Comparison of ENCODE assay signal across 19 cellular contexts in the genomic region with DNA sequence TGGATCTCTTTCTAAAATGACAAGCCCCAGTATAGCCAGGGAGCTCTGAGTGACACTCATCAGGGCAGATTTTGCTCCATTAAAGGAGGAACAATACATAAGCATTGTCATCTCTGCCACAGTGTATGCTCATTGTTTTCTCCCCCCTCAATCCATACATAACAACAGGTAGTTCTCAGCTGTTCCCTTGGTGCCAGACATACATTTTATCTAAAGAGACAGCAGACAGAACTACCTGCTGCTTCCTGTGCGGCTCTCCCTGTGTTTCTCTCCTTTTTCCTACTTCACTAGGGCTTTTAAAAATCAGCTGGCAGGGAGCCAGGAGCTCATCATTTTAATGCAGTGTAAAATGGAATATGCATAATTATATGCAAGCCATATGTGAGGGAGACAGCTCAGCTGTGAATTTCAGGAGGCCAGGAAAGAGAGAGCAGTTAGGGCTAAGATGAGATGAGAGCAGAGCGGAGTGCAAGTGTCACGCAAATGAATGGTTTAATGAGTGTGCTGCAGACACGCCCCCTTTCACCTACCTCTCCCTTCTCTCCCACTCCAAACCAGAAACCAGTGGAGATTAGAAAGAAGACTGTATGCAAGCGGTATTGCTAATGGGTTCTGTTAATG.
DNase-seq lines count a peak whose midpoint lies in the region; ATAC-seq and TF ChIP-seq lines count a peak whose summit lies in the region.
"Had no signal": no experiment of that assay in that cellular context is flagged by ENCODE, and none has a peak within 500 bp of the region (broad histone marks: within the 10 kb centered on the region; RNA-seq: fewer than 3 reads in every experiment).

No MANE protein-coding gene starts in this region.

- H3K4me1 ChIP-seq in HAP-1 (peaks cover 28% of the 10 kb centered on the region), mammary epithelial cell (ENCODE audit: insufficient read depth, low read length) (no peaks in the 10 kb centered on the region), esophagus muscularis mucosa (peaks cover 0 to 9% (median 2%) of the 10 kb centered on the region in 4 donors)
- H3K4me1 ChIP-seq: uterus had no signal

- DNase-seq in HAP-1 (ENCODE audit: low spot score in 2 of 2) (peak; percentile 38 to 54), NCI-H1436 (lab: John Stamatoyannopoulos, UW) (peak; percentile 53), NCI-H524 (lab: John Stamatoyannopoulos, UW) (peak; percentile 85 to 97), middle frontal gyrus (ENCODE audit: extremely low spot score, low spot score) (peak; percentile 33), mammary epithelial cell (no peak), esophagus muscularis mucosa (ENCODE audit: extremely low spot score) (no peak)
- DNase-seq: activated CD4-positive, alpha-beta memory T cell treated with anti-CD3 and anti-CD28 coated beads for 36 hours; activated naive CD4-positive, alpha-beta T cell treated with Interleukin-2 at 50 U/mL for 16 hours; activated T-cell treated with anti-CD3 and anti-CD28 coated beads, Interleukin-2, amount 50 U/mL, for 1 hour; Calu3; effector CD8-positive, alpha-beta T cell; HFFc6; KG1; stimulated activated CD4-positive, alpha-beta T cell treated with anti-CD3 and anti-CD28 coated beads, Interleukin-2, amount 100 ng/mL, for 48 hours; T-cell; uterus had no signal

- WGBS in mammary epithelial cell (ENCODE audit: low coverage, missing lambda C conversion rate): 93% methylated on average over 5 of the region's 5 CpGs
- WGBS in esophagus muscularis mucosa: 89% methylated on average over 5 of the region's 5 CpGs

- H3K9me3 ChIP-seq in HAP-1: no peaks in the 10 kb centered on the region
- H3K9me3 ChIP-seq in mammary epithelial cell (replicated peaks; ENCODE audit: insufficient read depth, low read length): no peaks in the 10 kb centered on the region
- no peaks in the 10 kb centered on the region for H3K9me3 ChIP-seq in esophagus muscularis mucosa
- H3K9me3 ChIP-seq: uterus had no signal

- no peaks in the 10 kb centered on the region for H3K79me2 ChIP-seq in mammary epithelial cell (ENCODE audit: insufficient read depth, low read length)

- TF ChIP-seq POLR2A in esophagus muscularis mucosa (IDR thresholded peaks at IDR 0.05; ENCODE audit: low read depth): no peak

- no peaks in the 10 kb centered on the region for H3K27me3 ChIP-seq in HAP-1 (ENCODE audit: low read depth)
- H3K27me3 ChIP-seq in mammary epithelial cell (ENCODE audit: insufficient read depth, low read length): peaks cover 2% of the 10 kb centered on the region
- no peaks in the 10 kb centered on the region for H3K27me3 ChIP-seq in esophagus muscularis mucosa
- H3K27me3 ChIP-seq: uterus had no signal

- H3K27ac ChIP-seq in mammary epithelial cell (ENCODE audit: insufficient read depth, low read depth, low read length) (no peak overlapping the region), esophagus muscularis mucosa (replicated peaks in 1 of 4) (no peak overlapping the region)
- H3K27ac ChIP-seq: VCaP had no signal

- no peak for ATAC-seq in activated CD4-positive, CD25-positive, alpha-beta regulatory T cell treated with anti-CD3 and anti-CD28 coated beads, Interleukin-2, amount 50 U/mL, for 24 hours
- ATAC-seq: T-cell had no signal

- H3K4me2 ChIP-seq in mammary epithelial cell (ENCODE audit: insufficient read depth, low read depth, low read length): no peak overlapping the region

- dilution Hi-C loops in mammary epithelial cell (cut with HindIII; ENCODE audit: low sequenced_read_pairs): no loop called here

- intact Hi-C loops in mammary epithelial cell (cut with micrococcal nuclease) (no loop called here), esophagus muscularis mucosa (cut with DNase I) (no loop called here)

- BruUV-seq in mammary epithelial cell (replicated peaks; lab: Mats Ljungman, UMichigan): no TSS peak

- TF ChIP-seq CTCF in mammary epithelial cell (conservative IDR thresholded peaks at IDR 0.05 in 1 of 2, IDR thresholded peaks at IDR 0.05 in 1 of 2; ENCODE audit: extremely low read depth in 1 of 2, insufficient read depth in 1 of 2, low read depth in 1 of 2, low read length in 2 of 2) (no peak), esophagus muscularis mucosa (IDR thresholded peaks at IDR 0.05) (no peak)

- H3K4me3 ChIP-seq in HAP-1 (no peak overlapping the region), mammary epithelial cell (replicated peaks in 1 of 3; ENCODE audit: insufficient read depth in 1 of 3, low read depth in 2 of 3, low read length in 3 of 3) (no peak overlapping the region), esophagus muscularis mucosa (no peak overlapping the region)
- H3K4me3 ChIP-seq: lung, uterus had no signal

- in situ Hi-C loops in HAP-1 (cut with MboI; ENCODE audit: low sequenced_read_pairs): no loop called here
- in situ Hi-C loops in mammary epithelial cell (cut with MboI; ENCODE audit: low sequenced_read_pairs in 2 of 2): no loop called here

- TF ChIP-seq EP300 in esophagus muscularis mucosa (IDR thresholded peaks at IDR 0.05): no peak

- no peaks in the 10 kb centered on the region for H4K20me1 ChIP-seq in mammary epithelial cell (ENCODE audit: insufficient read depth, low read length)

- CTCF ChIA-PET in mammary epithelial cell (lab: Charles Lee; ENCODE audit: low non-redundant PET): no interaction called here

- H3K36me3 ChIP-seq in HAP-1 (replicated peaks) (no peaks in the 10 kb centered on the region), mammary epithelial cell (ENCODE audit: insufficient read depth, low read length) (no peaks in the 10 kb centered on the region), esophagus muscularis mucosa (no peaks in the 10 kb centered on the region)
- H3K36me3 ChIP-seq: uterus had no signal

- H2AFZ ChIP-seq in mammary epithelial cell (ENCODE audit: low read depth, low read length): no peak overlapping the region

- H3K9ac ChIP-seq in mammary epithelial cell (ENCODE audit: insufficient read depth, low read length): no peak overlapping the region

Comparison
In these comparisons a context has a peak if more than half of its experiments do, and no peak if none do; other contexts are left out.
1. DNase-seq: peak in HAP-1 (2 of 2), NCI-H1436 (single experiment), NCI-H524 (2 of 2) and middle frontal gyrus (single experiment); none in mammary epithelial cell (single experiment) and esophagus muscularis mucosa (single experiment).